Comparison of ENCODE assay signal across 11 cellular contexts in genomic region chr10:32954080-32954479, GRCh38. TPM values are rescaled to one million over a fixed set of nuclear protein-coding genes. Genes with fewer than 3 reads are reported as not detected.
DNase-seq lines count a peak whose midpoint lies in the region; ATAC-seq and TF ChIP-seq lines count a peak whose summit lies in the region.
"Had no signal": no experiment of that assay in that cellular context is flagged by ENCODE, and none has a peak within 500 bp of the region (broad histone marks: within the 10 kb centered on the region; RNA-seq: fewer than 3 reads in every experiment).

No MANE protein-coding gene starts in this region.

- no peaks in the 10 kb centered on the region for H3K9me3 ChIP-seq in left ventricle myocardium inferior (replicated peaks)
- H3K9me3 ChIP-seq in ascending aorta: no peaks in the 10 kb centered on the region
- no peaks in the 10 kb centered on the region for H3K9me3 ChIP-seq in upper lobe of left lung
- no peaks in the 10 kb centered on the region for H3K9me3 ChIP-seq in Peyer's patch
- H3K9me3 ChIP-seq: tibial nerve had no signal

- ATAC-seq in Right ventricle myocardium inferior (no peak), upper lobe of left lung (ENCODE audit: low FRiP score in 2 of 2) (no peak)
- ATAC-seq: activated CD4-positive, CD25-positive, alpha-beta regulatory T cell treated with anti-CD3 and anti-CD28 coated beads, Interleukin-2, amount 50 U/mL, for 24 hours had no signal

- H3K36me3 ChIP-seq in left ventricle myocardium inferior: no peaks in the 10 kb centered on the region
- no peaks in the 10 kb centered on the region for H3K36me3 ChIP-seq in ascending aorta
- no peaks in the 10 kb centered on the region for H3K36me3 ChIP-seq in upper lobe of left lung
- no peaks in the 10 kb centered on the region for H3K36me3 ChIP-seq in Peyer's patch
- H3K36me3 ChIP-seq: tibial nerve had no signal

- H3K27me3 ChIP-seq in left ventricle myocardium inferior (ENCODE audit: low read depth): no peaks in the 10 kb centered on the region
- no peaks in the 10 kb centered on the region for H3K27me3 ChIP-seq in ascending aorta
- H3K27me3 ChIP-seq in upper lobe of left lung: no peaks in the 10 kb centered on the region
- H3K27me3 ChIP-seq in Peyer's patch: no peaks in the 10 kb centered on the region
- H3K27me3 ChIP-seq: tibial nerve had no signal

- TF ChIP-seq POLR2A in upper lobe of left lung (IDR thresholded peaks at IDR 0.05) (no peak), Peyer's patch (IDR thresholded peaks at IDR 0.05) (no peak)

- H3K4me3 ChIP-seq in left ventricle myocardium inferior: peak overlapping the region; percentile 97
- peak overlapping the region; percentile 72 to 90 for H3K4me3 ChIP-seq in ascending aorta
- H3K4me3 ChIP-seq in upper lobe of left lung: no peak overlapping the region
- no peak overlapping the region for H3K4me3 ChIP-seq in Peyer's patch
- H3K4me3 ChIP-seq: tibial nerve had no signal

- H3K27ac ChIP-seq in left ventricle myocardium inferior (replicated peaks) (peak overlapping the region; percentile 99), ascending aorta (peak overlapping the region; percentile 26 to 99), upper lobe of left lung (peak overlapping the region in 3 of 4 donors; percentile 5 to 55 (median 6)), Peyer's patch (no peak overlapping the region)

- H3K4me1 ChIP-seq in left ventricle myocardium inferior: peaks cover 96% of the 10 kb centered on the region
- peaks cover 8 to 21% of the 10 kb centered on the region in 2 donors for H3K4me1 ChIP-seq in ascending aorta
- peaks cover 38 to 69% (median 59%) of the 10 kb centered on the region in 4 donors for H3K4me1 ChIP-seq in upper lobe of left lung
- peaks cover 0 to 44% (median 5%) of the 10 kb centered on the region in 4 donors for H3K4me1 ChIP-seq in Peyer's patch

- intact Hi-C loops in left ventricle myocardium inferior (cut with micrococcal nuclease) (no loop called here), Right ventricle myocardium inferior (cut with DNase I) (no loop called here), ascending aorta (cut with DNase I) (no loop called here)

- DNase-seq in left ventricle myocardium inferior: no peak
- DNase-seq in Right ventricle myocardium inferior (ENCODE audit: missing footprints): no peak
- no peak for DNase-seq in ascending aorta (ENCODE audit: low spot score in 2 of 2)
- peak; percentile 60 for DNase-seq in kidney tubule cell (ENCODE audit: low spot score)
- no peak for DNase-seq in upper lobe of left lung
- DNase-seq in inferior parietal cortex (ENCODE audit: extremely low spot score): no peak
- no peak for DNase-seq in NCI-H2081 treated with DMSO at 0.1 percent for 48 hours (lab: John Stamatoyannopoulos, UW)
- DNase-seq in Peyer's patch: no peak
- DNase-seq: NCI-H226 had no signal

- TF ChIP-seq CTCF in left ventricle myocardium inferior (IDR thresholded peaks at IDR 0.05; ENCODE audit: borderline replicate concordance) (no peak), ascending aorta (IDR thresholded peaks at IDR 0.05) (no peak), upper lobe of left lung (IDR thresholded peaks at IDR 0.05) (no peak), Peyer's patch (IDR thresholded peaks at IDR 0.05) (no peak)

- TF ChIP-seq EP300 in upper lobe of left lung (IDR thresholded peaks at IDR 0.05): no peak

RNA-seq across cellular contexts. Expression of gene ITGB1, which starts 4.0 kb away (rescaled TPM):
- total RNA-seq in left ventricle myocardium inferior: 542 TPM
- total RNA-seq in Right ventricle myocardium inferior: 583 TPM
- total RNA-seq in ascending aorta: 569 TPM
- total RNA-seq in upper lobe of left lung: 100 to 1,000 TPM in 5 of 6 donors, 10 to 100 TPM in 1; 94.3 to 492 (median 340) TPM
- 100 to 1,000 TPM in 3 of 4 donors, 10 to 100 TPM in 1; 57.8 to 256 (median 162) TPM for total RNA-seq in Peyer's patch

Comparison
In these comparisons a context has a peak if more than half of its experiments do, and no peak if none do; other contexts are left out.
1. H3K27ac ChIP-seq: peak in left ventricle myocardium inferior (single experiment), ascending aorta (2 of 2) and upper lobe of left lung (3 of 4); none in Peyer's patch (0 of 4).
2. H3K4me3 ChIP-seq: peak in left ventricle myocardium inferior (single experiment) and ascending aorta (2 of 2); none in upper lobe of left lung (0 of 4) and Peyer's patch (0 of 4).